In the genomic region with DNA sequence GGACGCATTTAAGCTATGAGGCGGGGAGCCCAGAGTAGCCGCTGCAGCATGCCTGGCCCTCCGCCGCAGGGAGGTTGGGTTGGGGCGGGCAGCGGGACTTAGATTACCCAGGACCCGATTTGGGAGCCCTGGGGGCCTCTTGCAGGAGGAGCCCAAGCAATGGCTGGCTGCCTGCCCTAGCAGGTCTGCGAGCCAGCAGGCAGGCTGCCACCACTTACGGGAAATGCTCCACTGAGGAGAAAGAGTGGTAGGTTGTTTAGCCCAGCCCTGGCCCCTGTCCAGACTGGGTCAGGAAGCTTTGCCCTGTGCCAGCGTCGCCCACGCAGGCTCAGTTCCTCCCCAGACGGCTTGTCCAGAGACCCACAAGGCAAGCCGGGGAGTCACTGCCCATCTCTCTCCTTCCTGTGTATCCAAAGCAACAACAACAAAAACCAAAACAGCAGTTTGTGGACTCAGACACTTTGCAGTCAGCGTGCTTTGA, we compare ENCODE assay signal across 7 cellular contexts. TPM values are rescaled to one million over a fixed set of nuclear protein-coding genes. Genes with fewer than 3 reads are reported as not detected.
A peak's percentile ranks its signal among the peaks of the same experiment; 100 is the strongest.
DNase-seq lines count a peak whose midpoint lies in the region; ATAC-seq lines count a peak whose summit lies in the region.

No MANE protein-coding gene starts in this region.

- H3K27me3 ChIP-seq in MG63 (no peaks in the 10 kb centered on the region), subcutaneous abdominal adipose tissue (ENCODE audit: control insufficient read depth in 5 of 5, insufficient read depth in 4 of 5, low read length in 5 of 5) (no peaks in the 10 kb centered on the region)

- peaks cover 8 to 36% (median 28%) of the 10 kb centered on the region in 5 donors for H3K4me1 ChIP-seq in subcutaneous abdominal adipose tissue (ENCODE audit: control insufficient read depth in 5 of 5, insufficient read depth in 5 of 5, low read length in 5 of 5)

- 0 out of 2 replicates have a peak overlapping the region, but pooled peaks have one; percentile 0 for H3K4me3 ChIP-seq in MG63
- peak overlapping the region in 3 of 5 donors; percentile 0 to 48 (median 33) for H3K4me3 ChIP-seq in subcutaneous abdominal adipose tissue (ENCODE audit: low read depth in 1 of 5, low read length in 5 of 5)

- peak; percentile 76 for ATAC-seq in left lobe of liver

- H3K36me3 ChIP-seq in MG63 (no peaks in the 10 kb centered on the region), subcutaneous abdominal adipose tissue (ENCODE audit: control insufficient read depth in 5 of 5, insufficient read depth in 5 of 5, low read length in 5 of 5) (no peaks in the 10 kb centered on the region)

- peak; percentile 100 for DNase-seq in MG63
- peak; percentile 92 for DNase-seq in cerebellar cortex (ENCODE audit: low spot score)
- peak; percentile 95 for DNase-seq in left lobe of liver (ENCODE audit: low spot score)
- no peak for DNase-seq in stimulated activated naive CD4-positive, alpha-beta T cell treated with Interleukin-2 at 50 U/mL for 16 hours (lab: John Stamatoyannopoulos, UW)
- DNase-seq in NCI-H2171 treated with DMSO at 0.1 percent for 48 hours (lab: John Stamatoyannopoulos, UW): no peak
- DNase-seq in NCI-H1436 treated with DMSO at 0.1 percent for 48 hours (lab: John Stamatoyannopoulos, UW): no peak

- peak overlapping the region in 3 of 5 donors; percentile 11 to 72 (median 41) for H3K9ac ChIP-seq in subcutaneous abdominal adipose tissue (ENCODE audit: low read length in 5 of 5)

- peak overlapping the region; percentile 94 for H3K27ac ChIP-seq in subcutaneous abdominal adipose tissue (ENCODE audit: low read depth, low read length)

- H3K9me3 ChIP-seq in MG63 (no peaks in the 10 kb centered on the region), subcutaneous abdominal adipose tissue (ENCODE audit: control insufficient read depth in 5 of 5, low read length in 5 of 5) (no peaks in the 10 kb centered on the region)

RNA-seq across cellular contexts. Expression of a gene that starts 10.3 kb away (rescaled TPM):
- not detected in 2 replicates for total RNA-seq in MG63 (2014; rRNA removed; shearing (Covaris generic); ENCODE audit: low replicate concordance)
- not detected for total RNA-seq in left lobe of liver

RNA-seq across cellular contexts. Expression of a gene that starts 48.1 kb away (rescaled TPM):
- not detected in 2 replicates for total RNA-seq in MG63 (2014; rRNA removed; shearing (Covaris generic); ENCODE audit: low replicate concordance)
- total RNA-seq in left lobe of liver: 1.7 TPM

Comparison
In these comparisons a context has a peak if more than half of its experiments do, and no peak if none do; other contexts are left out.
1. DNase-seq: peak in MG63 (single experiment), cerebellar cortex (single experiment) and left lobe of liver (single experiment); none in stimulated activated naive CD4-positive, alpha-beta T cell treated with Interleukin-2 at 50 U/mL for 16 hours (single experiment), NCI-H2171 treated with DMSO at 0.1 percent for 48 hours (single experiment) and NCI-H1436 treated with DMSO at 0.1 percent for 48 hours (single experiment).